Comparison of ENCODE assay signal across 20 cellular contexts in the genomic region with DNA sequence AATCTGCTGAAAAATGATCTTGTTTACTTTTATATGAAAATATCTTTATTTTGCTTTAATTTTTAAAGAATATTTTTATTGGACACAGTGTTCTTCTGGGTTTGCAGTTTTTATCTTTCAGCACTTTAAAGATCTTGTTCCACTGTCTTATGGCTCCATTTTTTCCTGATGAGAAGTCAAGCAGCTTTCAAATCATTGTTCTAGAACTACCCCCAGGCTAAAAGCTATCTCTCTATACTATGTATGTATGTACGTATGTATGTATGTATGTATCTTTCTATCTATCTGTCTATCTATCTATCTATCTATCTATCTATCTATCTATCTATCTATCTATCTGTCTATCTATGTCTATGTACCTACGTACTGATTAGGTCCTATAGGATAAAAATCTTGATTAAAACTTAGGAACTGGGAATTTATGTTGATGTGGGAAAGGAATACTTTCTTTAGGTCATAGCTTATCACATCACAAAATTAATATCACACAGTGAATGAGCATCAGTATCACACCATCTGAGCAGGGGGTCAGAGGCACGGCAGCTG.
"Had no signal": no experiment of that assay in that cellular context is flagged by ENCODE, and none has a peak within 500 bp of the region (broad histone marks: within the 10 kb centered on the region; RNA-seq: fewer than 3 reads in every experiment).

No MANE protein-coding gene starts in this region.

- H3K27me3 ChIP-seq: MG63, Peyer's patch, SJSA1 had no signal

- H3K9me3 ChIP-seq: MG63, Peyer's patch, SJSA1 had no signal

- H3K36me3 ChIP-seq: MG63, Peyer's patch, SJSA1 had no signal

- H3K27ac ChIP-seq: SJSA1 had no signal

- H3K4me1 ChIP-seq: Peyer's patch had no signal

- H3K4me3 ChIP-seq: MG63, Peyer's patch, SJSA1, SK-N-MC had no signal

- DNase-seq: Karpas-422, KG1, MG63, NCI-H1092, NCI-H1105 treated with DMSO at 0.1 percent for 48 hours, NCI-H1436, NCI-H187 treated with DMSO at 0.1 percent for 48 hours, NCI-H2029 treated with DMSO at 0.1 percent for 48 hours, NCI-H2171 treated with DMSO at 0.1 percent for 48 hours, NCI-H345, NCI-H446 treated with DMSO at 0.1 percent for 48 hours, NCI-H524, NCI-H526 treated with DMSO at 0.1 percent for 48 hours, NCI-H774, Right ventricle myocardium superior, RPMI8226, SIG-M5 had no signal
